Comparison of ENCODE assay signal across 1 cellular context in genomic region chr18:49547701-49548100, GRCh38.
TF ChIP-seq lines count a peak whose summit lies in the region.

No MANE protein-coding gene starts in this region.

TF ChIP-seq in SK-N-SH, 30 proteins besides CTCF, POLR2A, EP300 and RAD21 (continued from another document):
- TF ChIP-seq FOXJ3 (CRISPR knock-in tag; IDR thresholded peaks at IDR 0.05): no peak
- no peak for TF ChIP-seq ZBTB33 (IDR thresholded peaks at IDR 0.05; ENCODE audit: borderline replicate concordance, low read depth)
- TF ChIP-seq GATA2 (CRISPR knock-in tag; IDR thresholded peaks at IDR 0.05): no peak
- TF ChIP-seq RCOR1 (IDR thresholded peaks at IDR 0.05; ENCODE audit: low read length): no peak
- TF ChIP-seq USF1 (IDR thresholded peaks at IDR 0.05; ENCODE audit: borderline replicate concordance, low read depth): no peak
- no peak for TF ChIP-seq SMC3 (IDR thresholded peaks at IDR 0.05; ENCODE audit: low read depth, low read length)
- no peak for TF ChIP-seq USF2 (IDR thresholded peaks at IDR 0.05; ENCODE audit: borderline replicate concordance, low read depth, low read length)
- TF ChIP-seq TCF12 (IDR thresholded peaks at IDR 0.05): no peak
- TF ChIP-seq RXRA (IDR thresholded peaks at IDR 0.05; ENCODE audit: borderline replicate concordance, low read depth): no peak
- TF ChIP-seq MEF2A (IDR thresholded peaks at IDR 0.05; ENCODE audit: borderline replicate concordance, low read depth): no peak
- TF ChIP-seq RFX5 (IDR thresholded peaks at IDR 0.05; ENCODE audit: low read length): no peak
